In the genomic region with DNA sequence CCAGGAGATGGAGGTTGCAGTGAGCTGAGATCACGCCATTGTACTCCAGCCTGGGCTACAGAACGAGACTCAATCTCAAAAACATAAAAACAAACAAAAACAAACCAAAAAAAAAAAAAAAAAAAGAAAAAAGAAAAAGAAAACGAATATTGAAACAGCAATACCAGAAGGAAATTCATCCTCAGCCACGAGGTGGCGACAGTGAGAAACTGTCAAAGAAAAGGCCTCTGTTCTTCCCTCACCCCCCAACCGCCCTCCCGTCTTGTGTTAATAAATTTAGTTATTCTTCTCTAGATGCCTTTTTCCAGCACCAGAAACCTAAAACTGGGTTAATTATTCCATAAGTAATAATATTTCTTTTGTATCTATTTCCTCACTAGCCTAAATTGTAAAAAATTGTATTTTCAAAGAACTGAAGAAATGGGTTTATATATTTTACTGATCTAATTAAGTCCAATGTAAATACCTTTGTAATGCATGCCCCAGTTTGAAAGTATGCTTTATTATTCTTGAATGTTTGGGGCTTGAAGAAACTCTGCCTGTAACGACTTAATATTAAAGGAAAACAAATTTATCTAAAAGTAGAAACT, we compare ENCODE assay signal across 8 cellular contexts. TPM values are rescaled to one million over a fixed set of nuclear protein-coding genes. Genes with fewer than 3 reads are reported as not detected.
DNase-seq lines count a peak whose midpoint lies in the region; ATAC-seq and TF ChIP-seq lines count a peak whose summit lies in the region.

No MANE protein-coding gene starts in this region.

- H3K27me3 Mint-ChIP-seq in neural crest cell (ENCODE audit: low read depth) = no peaks in the 10 kb centered on the region

- TF ChIP-seq CTCF in neural crest cell (conservative IDR thresholded peaks at IDR 0.05) = peak; percentile 67

- DNase-seq in NCI-H146 (lab: John Stamatoyannopoulos, UW) (peak; percentile 44), NCI-H146 treated with DMSO at 0.1 percent for 48 hours (lab: John Stamatoyannopoulos, UW; ENCODE audit: unreplicated experiment) (no peak), dedifferentiated amniotic fluid mesenchymal stem cell (ENCODE audit: extremely low spot score) (peak; percentile 39), neural crest cell (ENCODE audit: low read depth, low spot score) (peak; percentile 47), NCI-H128 (lab: John Stamatoyannopoulos, UW; ENCODE audit: unreplicated experiment) (no peak), DMS153 treated with DMSO at 0.1 percent for 48 hours (lab: John Stamatoyannopoulos, UW; ENCODE audit: unreplicated experiment) (no peak)
- DNase-seq in activated CD4-positive, CD25-positive, alpha-beta regulatory T cell treated with anti-CD3 and anti-CD28 coated beads, Interleukin-2, amount 50 U/mL, for 16 hours (ENCODE audit: low read depth, low spot score) = peak; percentile 16

- H3K27ac Mint-ChIP-seq in neural crest cell (ENCODE audit: unreplicated experiment) = no peak overlapping the region

- H3K9me3 Mint-ChIP-seq in neural crest cell = peaks cover 20% of the 10 kb centered on the region

- no peaks in the 10 kb centered on the region for H3K4me1 Mint-ChIP-seq in neural crest cell

- H3K4me3 Mint-ChIP-seq in neural crest cell = no peak overlapping the region

- ATAC-seq in HG03175 (IDR thresholded peaks at IDR 0.05; ENCODE audit: unreplicated experiment) = peak; percentile 55

- H3K36me3 Mint-ChIP-seq in neural crest cell (ENCODE audit: low read depth) = peaks cover 6% of the 10 kb centered on the region

RNA-seq across cellular contexts. Expression of a gene that starts 38.6 kb away (rescaled TPM):
- total RNA-seq in neural crest cell = 9.7 and 10.5 TPM in 2 replicates

RNA-seq across cellular contexts. Expression of a gene that starts 41.4 kb away (rescaled TPM):
- total RNA-seq in neural crest cell = 8.1 and 8.8 TPM in 2 replicates

Comparison
In these comparisons a context has a peak if more than half of its experiments do, and no peak if none do; other contexts are left out.
1. DNase-seq: peak in NCI-H146 (single experiment), activated CD4-positive, CD25-positive, alpha-beta regulatory T cell treated with anti-CD3 and anti-CD28 coated beads, Interleukin-2, amount 50 U/mL, for 16 hours (single experiment), dedifferentiated amniotic fluid mesenchymal stem cell (single experiment) and neural crest cell (single experiment); none in NCI-H146 treated with DMSO at 0.1 percent for 48 hours (single experiment), NCI-H128 (single experiment) and DMS153 treated with DMSO at 0.1 percent for 48 hours (single experiment).